ENCODE assay signal across 1 cellular context in genomic region chr1:153633747-153634665, GRCh38.
TF ChIP-seq lines count a peak whose summit lies in the region.

CHTOP (plus strand) TSS chr1:153634066; CDS start chr1:153636589, 2,523 bp downstream.

TF ChIP-seq in K562, 482 proteins besides CTCF, POLR2A, EP300 and RAD21 (continued from another document and continues in another):
- peak; percentile 36 for TF ChIP-seq PRDM10 (IDR thresholded peaks at IDR 0.05; ENCODE audit: partially characterized antibody)
- no peak for TF ChIP-seq ZFP1 (CRISPR knock-in tag; IDR thresholded peaks at IDR 0.05)
- peak; percentile 30; the same call in 1 of the 2 replicates for TF ChIP-seq DPF2 (IDR thresholded peaks at IDR 0.05)
- TF ChIP-seq THRB (CRISPR knock-in tag; conservative IDR thresholded peaks at IDR 0.05) = 0 out of 2 replicates have a peak, but pooled peaks have one; percentile 21
- TF ChIP-seq AFF1 (IDR thresholded peaks at IDR 0.05; ENCODE audit: low read depth in 1 of 2, partially characterized antibody in 2 of 2) = peak; percentile 42 to 49
- TF ChIP-seq THRAP3 (IDR thresholded peaks at IDR 0.05; ENCODE audit: borderline replicate concordance) = peak; percentile 54; the same call in 1 of the 2 replicates
- TF ChIP-seq ZHX1 (conservative IDR thresholded peaks at IDR 0.05; ENCODE audit: low read length) = peak; percentile 12; the same call in 1 of the 2 replicates
- no peak for TF ChIP-seq ZNF12 (CRISPR knock-in tag; IDR thresholded peaks at IDR 0.05)
- no peak for TF ChIP-seq HDGF (IDR thresholded peaks at IDR 0.05)
- peak; percentile 68 for TF ChIP-seq L3MBTL2 (IDR thresholded peaks at IDR 0.05)
- peak in 1 of 2 experiments; percentile 76; a peak in 2 of 4 replicates for TF ChIP-seq MLLT1 (IDR thresholded peaks at IDR 0.05)
- peak; percentile 95 for TF ChIP-seq TAF9B (IDR thresholded peaks at IDR 0.05; ENCODE audit: partially characterized antibody)
- peak; percentile 28; the same call in 1 of the 2 replicates for TF ChIP-seq CHD2 (IDR thresholded peaks at IDR 0.05; ENCODE audit: low read depth, low read length)
- TF ChIP-seq ARNT (IDR thresholded peaks at IDR 0.05) = 0 out of 4 replicates have a peak, but pooled peaks of 1 of the 2 experiments have one; percentile 51
- no peak for TF ChIP-seq HNRNPL (IDR thresholded peaks at IDR 0.05; ENCODE audit: low read depth, low read length)
- TF ChIP-seq USF1 (CRISPR knock-in tag; IDR thresholded peaks at IDR 0.05) = no peak
- peak; percentile 94 to 96 for TF ChIP-seq MNT (conservative IDR thresholded peaks at IDR 0.05)
- TF ChIP-seq ARID4B (CRISPR knock-in tag; IDR thresholded peaks at IDR 0.05) = peak; percentile 83
- peak; percentile 44 for TF ChIP-seq CCNT2 (IDR thresholded peaks at IDR 0.05; ENCODE audit: borderline replicate concordance, extremely low read depth, insufficient read length, low read depth, low read length)
- TF ChIP-seq RCOR1 (IDR thresholded peaks at IDR 0.05; ENCODE audit: borderline replicate concordance in 1 of 2, low read depth in 2 of 2, low read length in 2 of 2) = peak in 1 of 2 experiments; percentile 4; a peak in 1 of 4 replicates
- no peak for TF ChIP-seq SAFB2 (IDR thresholded peaks at IDR 0.05; ENCODE audit: borderline replicate concordance, low read depth, low read length, severe bottlenecking)
- no peak for TF ChIP-seq ZNF707 (CRISPR knock-in tag; conservative IDR thresholded peaks at IDR 0.05)
- peak; percentile 80 for TF ChIP-seq SMAD1 (IDR thresholded peaks at IDR 0.05; ENCODE audit: low read depth, low read length, partially characterized antibody)
- peak; percentile 24 for TF ChIP-seq HDAC3 (IDR thresholded peaks at IDR 0.05; ENCODE audit: borderline replicate concordance, partially characterized antibody)
- TF ChIP-seq WHSC1 (IDR thresholded peaks at IDR 0.05; ENCODE audit: low read length) = no peak
- TF ChIP-seq BCLAF1 (IDR thresholded peaks at IDR 0.05; ENCODE audit: borderline replicate concordance in 1 of 2, control insufficient read depth in 1 of 2, low read depth in 2 of 2, low read length in 1 of 2) = no peak
- TF ChIP-seq NRF1 (conservative IDR thresholded peaks at IDR 0.05 in 1 of 2, IDR thresholded peaks at IDR 0.05 in 1 of 2) = peak; percentile 99
- TF ChIP-seq NFIC (IDR thresholded peaks at IDR 0.05) = peak; percentile 57; the same call in 1 of the 2 replicates
- peak; percentile 97 for TF ChIP-seq SUPT5H (IDR thresholded peaks at IDR 0.05)
